In genomic region chr3:17384567-17385296, GRCh38 we compare ENCODE assay signal across 20 cellular contexts.
A peak's percentile ranks its signal among the peaks of the same experiment; 100 is the strongest.
DNase-seq lines count a peak whose midpoint lies in the region; ATAC-seq, FAIRE-seq and TF ChIP-seq lines count a peak whose summit lies in the region.
"Had no signal": no experiment of that assay in that cellular context is flagged by ENCODE, and none has a peak within 500 bp of the region (broad histone marks: within the 10 kb centered on the region; RNA-seq: fewer than 3 reads in every experiment).

No MANE protein-coding gene starts in this region.

- intact Hi-C loops in left ventricle myocardium superior (cut with micrococcal nuclease) (no loop called here), cardiac septum (cut with DNase I) (no loop called here), K562 (cut with micrococcal nuclease) (no loop called here), gastrocnemius medialis (cut with DNase I; ENCODE audit: low total_unique reads) (no loop called here)

- no peaks in the 10 kb centered on the region for H3K9me1 ChIP-seq in K562 (ENCODE audit: control insufficient read depth, insufficient read depth, low read length)

- WGBS in K562 (ENCODE audit: insufficient coverage, low coverage, missing lambda C conversion rate) = 30% methylated on average over 3 of the region's 3 CpGs

- TF ChIP-seq RAD21 in K562 (CRISPR knock-in tag; conservative IDR thresholded peaks at IDR 0.05 in 1 of 2, IDR thresholded peaks at IDR 0.05 in 1 of 2) = no peak

- no peak for TF ChIP-seq CTCF in K562 (IDR thresholded peaks at IDR 0.05 in 2 of 3, conservative IDR thresholded peaks at IDR 0.05 in 1 of 3; ENCODE audit: insufficient read depth in 2 of 3, low read depth in 1 of 3, low read length in 3 of 3)
- no peak for TF ChIP-seq CTCF in kidney epithelial cell (IDR thresholded peaks at IDR 0.05; ENCODE audit: insufficient read depth, low read length, poor library complexity, severe bottlenecking)
- TF ChIP-seq CTCF in gastrocnemius medialis (IDR thresholded peaks at IDR 0.05 in 4 of 5, conservative IDR thresholded peaks at IDR 0.05 in 1 of 5) = no peak

- H3K4me3 ChIP-seq in K562 (no peak overlapping the region), kidney epithelial cell (ENCODE audit: low read depth, low read length) (no peak overlapping the region), gastrocnemius medialis (no peak overlapping the region)
- H3K4me3 ChIP-seq: esophagus squamous epithelium, skin epidermis had no signal

- no peaks in the 10 kb centered on the region for H3K79me2 ChIP-seq in K562 (ENCODE audit: control insufficient read depth, insufficient read depth, low read length)

- CTCF ChIA-PET in K562 (lab: Yijun Ruan, JAX; ENCODE audit: low intra/inter-chr PET ratio) = no interaction called here
- CTCF ChIA-PET in activated CD4-positive, alpha-beta memory T cell treated with anti-CD3 and anti-CD28 coated beads, Interleukin-2, amount 10 ng/mL, durations not matched to agents 7 days and 5 days (lab: Charles Lee) = no interaction called here

- H3K27me3 ChIP-seq in K562 (ENCODE audit: control insufficient read depth in 2 of 2, insufficient read depth in 2 of 2, low read length in 2 of 2) = no peaks in the 10 kb centered on the region
- no peaks in the 10 kb centered on the region for H3K27me3 ChIP-seq in kidney epithelial cell (ENCODE audit: control insufficient read depth, insufficient read depth, low read length)
- H3K27me3 ChIP-seq in gastrocnemius medialis = no peaks in the 10 kb centered on the region
- H3K27me3 ChIP-seq: esophagus squamous epithelium had no signal

- no peak overlapping the region for H3K4me3 Mint-ChIP-seq in activated CD4-positive, alpha-beta memory T cell treated with anti-CD3 and anti-CD28 coated beads, Interleukin-2, amount 10 ng/mL, durations not matched to agents 7 days and 5 days
- H3K4me3 Mint-ChIP-seq: activated T-cell treated with anti-CD3 and anti-CD28 coated beads, Interleukin-2, amount 50 U/mL, for 4 hours had no signal

- in situ Hi-C loops in K562 (cut with MboI) (no loop called here), gastrocnemius medialis (cut with MboI; ENCODE audit: low sequenced_read_pairs in 4 of 4) (no loop called here)

- H3K9me3 ChIP-seq in K562 (replicated peaks; ENCODE audit: control insufficient read depth, insufficient read depth, low read depth, low read length) (no peaks in the 10 kb centered on the region), gastrocnemius medialis (no peaks in the 10 kb centered on the region)
- H3K9me3 ChIP-seq: esophagus squamous epithelium had no signal

- H4K20me1 ChIP-seq in K562 (replicated peaks; ENCODE audit: control insufficient read depth, insufficient read depth, low read length) = no peaks in the 10 kb centered on the region

- POLR2A ChIA-PET in K562 (lab: Yijun Ruan, JAX) = interaction anchor here (0.6 kb wide), 1 partner anchor 14 kb away, joined by 3 read pairs; no protein-coding TSS in a partner anchor
- POLR2A ChIA-PET in activated CD4-positive, alpha-beta memory T cell treated with anti-CD3 and anti-CD28 coated beads, Interleukin-2, amount 10 ng/mL, durations not matched to agents 7 days and 5 days (lab: Charles Lee) = no interaction called here

- no TSS peak for BruUV-seq in K562 (replicated peaks; lab: Mats Ljungman, UMichigan)

- H3K36me3 Mint-ChIP-seq in activated CD4-positive, alpha-beta memory T cell treated with anti-CD3 and anti-CD28 coated beads, Interleukin-2, amount 10 ng/mL, durations not matched to agents 7 days and 5 days (ENCODE audit: low read depth) = peaks cover 4% of the 10 kb centered on the region

- no peaks in the 10 kb centered on the region for H3K4me1 ChIP-seq in K562 (replicated peaks in 1 of 2; ENCODE audit: control insufficient read depth in 2 of 2, insufficient read depth in 2 of 2, low read length in 2 of 2)
- H3K4me1 ChIP-seq in gastrocnemius medialis = no peaks in the 10 kb centered on the region
- H3K4me1 ChIP-seq: esophagus squamous epithelium had no signal

- H3K9me3 Mint-ChIP-seq in activated CD4-positive, alpha-beta memory T cell treated with anti-CD3 and anti-CD28 coated beads, Interleukin-2, amount 10 ng/mL, durations not matched to agents 7 days and 5 days = no peaks in the 10 kb centered on the region
- H3K9me3 Mint-ChIP-seq: activated T-cell treated with anti-CD3 and anti-CD28 coated beads, Interleukin-2, amount 50 U/mL, for 4 hours had no signal

- H3K9ac ChIP-seq in K562 (ENCODE audit: insufficient read depth in 1 of 2, low read depth in 2 of 2, low read length in 2 of 2) = no peak overlapping the region

- H3K27ac Mint-ChIP-seq in activated CD4-positive, alpha-beta memory T cell treated with anti-CD3 and anti-CD28 coated beads, Interleukin-2, amount 10 ng/mL, durations not matched to agents 7 days and 5 days = no peak overlapping the region

- no peak for DNase-seq in left ventricle myocardium superior
- no peak for DNase-seq in cardiac septum (ENCODE audit: low spot score)
- no peak for DNase-seq in K562 (ENCODE audit: extremely low read depth in 1 of 4, low spot score in 3 of 4)
- DNase-seq in kidney epithelial cell (ENCODE audit: low read depth) = peak; percentile 18
- DNase-seq in activated CD4-positive, alpha-beta memory T cell treated with anti-CD3 and anti-CD28 coated beads, Interleukin-2, amount 10 ng/mL, durations not matched to agents 7 days and 5 days = no peak
- DNase-seq in NCI-H524 treated with DMSO at 0.1 percent for 48 hours (lab: John Stamatoyannopoulos, UW) = no peak
- DNase-seq in gastrocnemius medialis = no peak
- DNase-seq: activated CD4-positive, alpha-beta T cell treated with anti-CD3 and anti-CD28 coated beads, Interleukin-2, amount 50 U/mL, for 1 hour; activated T-cell treated with anti-CD3 and anti-CD28 coated beads, Interleukin-2, amount 50 U/mL, for 4 hours; amygdala; cortex of kidney; esophagus squamous epithelium; NCI-H1930; NCI-H82; nucleus accumbens; stimulated activated naive CD4-positive, alpha-beta T cell; T1000 had no signal

- no peaks in the 10 kb centered on the region for H3K27me3 Mint-ChIP-seq in activated CD4-positive, alpha-beta memory T cell treated with anti-CD3 and anti-CD28 coated beads, Interleukin-2, amount 10 ng/mL, durations not matched to agents 7 days and 5 days

- FAIRE-seq in K562 (lab: Jason Lieb, UNC) = no peak
- FAIRE-seq: H54 had no signal

- no peak overlapping the region for H3K27ac ChIP-seq in K562 (ENCODE audit: extremely low read depth, low read depth, low read length)
- H3K27ac ChIP-seq in gastrocnemius medialis = no peak overlapping the region
- H3K27ac ChIP-seq: esophagus squamous epithelium, skin epidermis had no signal

- TF ChIP-seq POLR2A in K562 (conservative IDR thresholded peaks at IDR 0.05) (no peak), gastrocnemius medialis (IDR thresholded peaks at IDR 0.05) (no peak)

- no peaks in the 10 kb centered on the region for H3K4me1 Mint-ChIP-seq in activated CD4-positive, alpha-beta memory T cell treated with anti-CD3 and anti-CD28 coated beads, Interleukin-2, amount 10 ng/mL, durations not matched to agents 7 days and 5 days

- H3K4me2 ChIP-seq in K562 (ENCODE audit: insufficient read depth, low read length) = no peak overlapping the region

- no peak for TF ChIP-seq EP300 in K562 (IDR thresholded peaks at IDR 0.05; ENCODE audit: low read length)

- no peaks in the 10 kb centered on the region for H3K36me3 ChIP-seq in K562 (ENCODE audit: control insufficient read depth, insufficient read depth, low read length)
- H3K36me3 ChIP-seq in kidney epithelial cell (ENCODE audit: control insufficient read depth, insufficient read depth, low read length) = no peaks in the 10 kb centered on the region
- H3K36me3 ChIP-seq in gastrocnemius medialis = peaks cover 0 to 6% of the 10 kb centered on the region in 2 donors

- no peak overlapping the region for H2AFZ ChIP-seq in K562 (ENCODE audit: low read depth, low read length)

- peak; percentile 32 for ATAC-seq in left ventricle myocardium superior
- ATAC-seq in K562 = no peak
- no peak for ATAC-seq in GM19023 (IDR thresholded peaks at IDR 0.05; ENCODE audit: unreplicated experiment)
- ATAC-seq in gastrocnemius medialis = no peak
- ATAC-seq: activated T-cell treated with anti-CD3 and anti-CD28 coated beads, Interleukin-2, amount 50 U/mL, for 4 hours had no signal

TF ChIP-seq in K562, 482 proteins besides CTCF, POLR2A, EP300 and RAD21 (continues in another document):
- TF ChIP-seq MITF (IDR thresholded peaks at IDR 0.05) = no peak
- no peak for TF ChIP-seq FOXK2 (conservative IDR thresholded peaks at IDR 0.05 in 1 of 2, IDR thresholded peaks at IDR 0.05 in 1 of 2; ENCODE audit: low read depth in 2 of 2)
- TF ChIP-seq ZFP1 (CRISPR knock-in tag; IDR thresholded peaks at IDR 0.05) = no peak
- no peak for TF ChIP-seq ZNF75A (CRISPR knock-in tag; IDR thresholded peaks at IDR 0.05)
- no peak for TF ChIP-seq THRAP3 (IDR thresholded peaks at IDR 0.05; ENCODE audit: borderline replicate concordance)
- TF ChIP-seq CEBPB (tag; IDR thresholded peaks at IDR 0.05) = peak; percentile 83
